Comparison of ENCODE assay signal across 13 cellular contexts in the genomic region with DNA sequence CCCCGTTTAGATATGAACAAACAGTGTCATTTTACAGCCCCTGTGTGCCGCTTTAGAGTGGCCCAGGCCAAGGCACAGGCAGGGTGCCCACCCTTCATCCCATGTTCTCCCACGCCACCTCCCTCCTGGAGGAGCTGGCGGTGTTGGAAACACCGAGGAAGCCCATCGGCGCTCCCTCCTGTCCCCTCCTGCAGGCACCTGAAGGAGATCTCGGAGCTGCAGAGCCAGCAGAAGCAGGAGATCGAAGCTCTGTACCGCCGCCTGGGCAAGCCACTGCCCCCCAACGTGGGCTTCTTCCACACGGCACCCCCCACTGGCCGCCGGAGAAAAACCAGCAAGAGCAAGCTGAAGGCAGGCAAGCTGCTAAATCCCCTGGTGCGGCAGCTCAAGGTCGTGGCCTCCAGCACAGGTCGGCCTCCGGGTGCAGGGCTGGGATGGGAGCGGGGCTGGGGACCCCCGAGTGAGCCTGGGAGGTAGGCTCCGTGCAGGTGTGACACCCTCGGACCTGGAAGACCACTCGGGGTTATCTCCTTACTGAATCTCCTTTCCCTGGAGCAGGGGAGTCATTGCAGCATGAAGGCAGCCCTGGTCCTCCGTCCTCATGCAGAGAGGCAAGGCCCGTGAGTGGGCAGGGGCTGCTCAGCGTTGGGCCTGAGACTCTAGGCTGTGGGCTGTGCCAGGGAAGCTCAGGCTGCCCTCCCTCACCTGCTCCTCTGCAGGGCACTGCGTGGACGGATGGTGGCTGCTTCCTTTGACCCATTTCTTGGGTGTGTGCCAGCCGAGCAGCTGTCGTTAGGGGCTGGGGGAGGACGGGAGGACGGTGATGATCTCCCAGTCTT.
DNase-seq lines count a peak whose midpoint lies in the region; ATAC-seq, FAIRE-seq and TF ChIP-seq lines count a peak whose summit lies in the region.
"Had no signal": no experiment of that assay in that cellular context is flagged by ENCODE, and none has a peak within 500 bp of the region (broad histone marks: within the 10 kb centered on the region; RNA-seq: fewer than 3 reads in every experiment).

No MANE protein-coding gene starts in this region.

- no peaks in the 10 kb centered on the region for H3F3A ChIP-seq in GM23338 (replicated peaks; ENCODE audit: low read depth)

- H3K9me2 ChIP-seq in GM23338 (ENCODE audit: insufficient read depth): no peaks in the 10 kb centered on the region

- peaks cover 2% of the 10 kb centered on the region for H3K27me3 Mint-ChIP-seq in GM23338 (ENCODE audit: insufficient read depth, low read depth, poor library complexity)
- no peaks in the 10 kb centered on the region for H3K27me3 Mint-ChIP-seq in WTC11 (ENCODE audit: low read depth)

- no peak for FAIRE-seq in pancreas (lab: Jason Lieb, UNC)

- H2AFZ ChIP-seq in GM23338: no peak overlapping the region

- WGBS in pancreas, 2 donors: 70 to 76% methylated on average over 33 of the region's 33 CpGs

- peaks cover 4% of the 10 kb centered on the region; the same call in 1 of the 2 replicates for H4K20me1 ChIP-seq in GM23338 (replicated peaks; ENCODE audit: insufficient read depth)

- H3K9me3 ChIP-seq in pancreas: no peaks in the 10 kb centered on the region
- H3K9me3 ChIP-seq: upper lobe of left lung had no signal

- H3K27me3 ChIP-seq in GM23338 (ENCODE audit: insufficient read depth) (no peaks in the 10 kb centered on the region), pancreas (no peaks in the 10 kb centered on the region)
- H3K27me3 ChIP-seq: upper lobe of left lung had no signal

- intact Hi-C loops in pancreas (cut with DNase I): no loop called here

- H3K4me1 Mint-ChIP-seq in GM23338: peaks cover 12% of the 10 kb centered on the region
- peaks cover 8% of the 10 kb centered on the region for H3K4me1 Mint-ChIP-seq in WTC11
- H3K4me1 Mint-ChIP-seq: immature natural killer cell had no signal

- H3K27ac ChIP-seq in GM23338 (ENCODE audit: low read depth) (no peak overlapping the region), pancreas (no peak overlapping the region)
- H3K27ac ChIP-seq: coronary artery, upper lobe of left lung had no signal

- CTCF ChIA-PET in WTC11 (lab: Charles Lee): interaction anchor here (0.6 to 2.6 kb wide), 12 partner anchors 9 to 558 kb away, joined by 3 to 22 read pairs (median 4); a partner anchor contains a TSS

- H3K4me3 Mint-ChIP-seq in GM23338: no peak overlapping the region
- H3K4me3 Mint-ChIP-seq in WTC11: no peak overlapping the region
- H3K4me3 Mint-ChIP-seq: immature natural killer cell, T-cell had no signal

- H3K9me3 Mint-ChIP-seq in GM23338 (no peaks in the 10 kb centered on the region), WTC11 (no peaks in the 10 kb centered on the region)
- H3K9me3 Mint-ChIP-seq: immature natural killer cell; naive thymus-derived CD4-positive, alpha-beta T cell; T-cell had no signal

- H3K27ac Mint-ChIP-seq in GM23338 (peak overlapping the region; percentile 52; the same call in 1 of the 2 replicates), WTC11 (peak overlapping the region; percentile 22; the same call in 1 of the 2 replicates)
- H3K27ac Mint-ChIP-seq: immature natural killer cell, T-cell had no signal

- H3K4me1 ChIP-seq in GM23338 (ENCODE audit: insufficient read depth) (no peaks in the 10 kb centered on the region), pancreas (peaks cover 0 to 9% (median 6%) of the 10 kb centered on the region in 3 donors)

- no peaks in the 10 kb centered on the region for H3K79me2 ChIP-seq in GM23338 (replicated peaks; ENCODE audit: insufficient read depth)

- DNase-seq in NCI-H2081 (lab: John Stamatoyannopoulos, UW) (peak; percentile 22 to 68), NCI-H2081 treated with DMSO at 0.1 percent for 48 hours (lab: John Stamatoyannopoulos, UW) (no peak), GM23338 (ENCODE audit: low spot score) (peak; percentile 41), WTC11 (ENCODE audit: low spot score) (peak; percentile 50), pancreas (peak in 5 of 6 donors; percentile 14 to 74 (median 40)), NCI-H128 (lab: John Stamatoyannopoulos, UW; ENCODE audit: unreplicated experiment) (no peak), T-helper 9 cell (no peak)
- DNase-seq: immature natural killer cell; naive thymus-derived CD4-positive, alpha-beta T cell; T-cell had no signal

- POLR2A ChIA-PET in WTC11 (lab: Charles Lee): no interaction called here

- ATAC-seq in GM23338 (peak; percentile 30), WTC11 (peak; percentile 24; the same call in 1 of the 2 replicates), pancreas (peak in 1 of 4 donors; percentile 2), GM19328 (IDR thresholded peaks at IDR 0.05; ENCODE audit: unreplicated experiment) (no peak)
- ATAC-seq: naive thymus-derived CD4-positive, alpha-beta T cell had no signal

- H3K36me3 Mint-ChIP-seq in GM23338 (ENCODE audit: low read depth) (peaks cover 3% of the 10 kb centered on the region; the same call in 2 of the 3 replicates), WTC11 (no peaks in the 10 kb centered on the region)
- H3K36me3 Mint-ChIP-seq: immature natural killer cell; naive thymus-derived CD4-positive, alpha-beta T cell; T-cell had no signal

- no peak overlapping the region for H3K4me2 ChIP-seq in GM23338

- peak; percentile 16 to 62; a peak in 3 of 4 replicates for TF ChIP-seq CTCF in GM23338 (conservative IDR thresholded peaks at IDR 0.05; ENCODE audit: low read depth in 2 of 2)
- TF ChIP-seq CTCF in WTC11 (IDR thresholded peaks at IDR 0.05): no peak
- TF ChIP-seq CTCF in pancreas (IDR thresholded peaks at IDR 0.05): no peak

- H3K4me3 ChIP-seq in GM23338 (no peak overlapping the region), pancreas (no peak overlapping the region)
- H3K4me3 ChIP-seq: coronary artery, upper lobe of left lung had no signal

- H3K36me3 ChIP-seq in GM23338 (ENCODE audit: insufficient read depth): no peaks in the 10 kb centered on the region
- peaks cover 0 to 4% (median 2%) of the 10 kb centered on the region in 3 donors for H3K36me3 ChIP-seq in pancreas
- H3K36me3 ChIP-seq: upper lobe of left lung had no signal

TF ChIP-seq in WTC11, 78 proteins besides CTCF, POLR2A, EP300 and RAD21:
- TF ChIP-seq ZNF317 (CRISPR knock-in tag; IDR thresholded peaks at IDR 0.05; ENCODE audit: borderline replicate concordance, low read depth): no peak
- TF ChIP-seq, protein P1, sequence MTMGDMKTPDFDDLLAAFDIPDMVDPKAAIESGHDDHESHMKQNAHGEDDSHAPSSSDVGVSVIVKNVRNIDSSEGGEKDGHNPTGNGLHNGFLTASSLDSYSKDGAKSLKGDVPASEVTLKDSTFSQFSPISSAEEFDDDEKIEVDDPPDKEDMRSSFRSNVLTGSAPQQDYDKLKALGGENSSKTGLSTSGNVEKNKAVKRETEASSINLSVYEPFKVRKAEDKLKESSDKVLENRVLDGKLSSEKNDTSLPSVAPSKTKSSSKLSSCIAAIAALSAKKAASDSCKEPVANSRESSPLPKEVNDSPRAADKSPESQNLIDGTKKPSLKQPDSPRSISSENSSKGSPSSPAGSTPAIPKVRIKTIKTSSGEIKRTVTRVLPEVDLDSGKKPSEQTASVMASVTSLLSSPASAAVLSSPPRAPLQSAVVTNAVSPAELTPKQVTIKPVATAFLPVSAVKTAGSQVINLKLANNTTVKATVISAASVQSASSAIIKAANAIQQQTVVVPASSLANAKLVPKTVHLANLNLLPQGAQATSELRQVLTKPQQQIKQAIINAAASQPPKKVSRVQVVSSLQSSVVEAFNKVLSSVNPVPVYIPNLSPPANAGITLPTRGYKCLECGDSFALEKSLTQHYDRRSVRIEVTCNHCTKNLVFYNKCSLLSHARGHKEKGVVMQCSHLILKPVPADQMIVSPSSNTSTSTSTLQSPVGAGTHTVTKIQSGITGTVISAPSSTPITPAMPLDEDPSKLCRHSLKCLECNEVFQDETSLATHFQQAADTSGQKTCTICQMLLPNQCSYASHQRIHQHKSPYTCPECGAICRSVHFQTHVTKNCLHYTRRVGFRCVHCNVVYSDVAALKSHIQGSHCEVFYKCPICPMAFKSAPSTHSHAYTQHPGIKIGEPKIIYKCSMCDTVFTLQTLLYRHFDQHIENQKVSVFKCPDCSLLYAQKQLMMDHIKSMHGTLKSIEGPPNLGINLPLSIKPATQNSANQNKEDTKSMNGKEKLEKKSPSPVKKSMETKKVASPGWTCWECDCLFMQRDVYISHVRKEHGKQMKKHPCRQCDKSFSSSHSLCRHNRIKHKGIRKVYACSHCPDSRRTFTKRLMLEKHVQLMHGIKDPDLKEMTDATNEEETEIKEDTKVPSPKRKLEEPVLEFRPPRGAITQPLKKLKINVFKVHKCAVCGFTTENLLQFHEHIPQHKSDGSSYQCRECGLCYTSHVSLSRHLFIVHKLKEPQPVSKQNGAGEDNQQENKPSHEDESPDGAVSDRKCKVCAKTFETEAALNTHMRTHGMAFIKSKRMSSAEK (CRISPR knock-in tag; IDR thresholded peaks at IDR 0.05; ENCODE audit: borderline replicate concordance): no peak
- no peak for TF ChIP-seq RORB (CRISPR knock-in tag; IDR thresholded peaks at IDR 0.05)

Comparison
In these comparisons a context has a peak if more than half of its experiments do, and no peak if none do; other contexts are left out.
1. DNase-seq: peak in NCI-H2081 (2 of 2), GM23338 (single experiment), WTC11 (single experiment) and pancreas (5 of 6); none in NCI-H2081 treated with DMSO at 0.1 percent for 48 hours (single experiment), NCI-H128 (single experiment) and T-helper 9 cell (single experiment).
2. CTCF ChIP-seq: peak in GM23338 (2 of 2); none in WTC11 (single experiment) and pancreas (0 of 4).